11 cellular contexts compared by ENCODE assay signal in the genomic region with DNA sequence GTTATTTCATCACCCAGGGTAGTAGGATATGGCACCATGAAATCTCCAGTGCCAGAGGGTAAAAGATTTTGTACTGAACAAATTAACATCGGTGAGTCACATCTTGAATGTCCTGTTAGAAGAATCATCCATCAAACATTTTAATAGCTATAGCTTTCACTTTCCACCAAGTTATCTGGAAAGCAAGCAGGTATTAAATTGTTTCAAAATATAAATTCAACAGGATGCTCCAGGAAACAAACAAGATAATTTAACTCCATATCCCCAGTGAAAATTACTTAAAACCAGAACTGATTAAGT. TPM values are rescaled to one million over a fixed set of nuclear protein-coding genes. Genes with fewer than 3 reads are reported as not detected.
DNase-seq lines count a peak whose midpoint lies in the region; ATAC-seq and TF ChIP-seq lines count a peak whose summit lies in the region.
"Had no signal": no experiment of that assay in that cellular context is flagged by ENCODE, and none has a peak within 500 bp of the region (broad histone marks: within the 10 kb centered on the region; RNA-seq: fewer than 3 reads in every experiment).

No MANE protein-coding gene starts in this region.

- peaks cover 0 to 71% of the 10 kb centered on the region in 2 donors for H3K4me1 ChIP-seq in right atrium auricular region

- H3K27ac Mint-ChIP-seq in activated CD8-positive, alpha-beta T cell treated with anti-CD3 and anti-CD28 coated beads for 36 hours, result no peak overlapping the region

- H3K4me3 Mint-ChIP-seq in activated CD8-positive, alpha-beta T cell treated with anti-CD3 and anti-CD28 coated beads for 36 hours, result peak overlapping the region; percentile 38

- no peaks in the 10 kb centered on the region for H3K27me3 Mint-ChIP-seq in activated CD8-positive, alpha-beta T cell treated with anti-CD3 and anti-CD28 coated beads for 36 hours

- intact Hi-C loops in cardiac septum (cut with DNase I), result no loop called here
- intact Hi-C loops in activated CD8-positive, alpha-beta T cell treated with anti-CD3 and anti-CD28 coated beads for 36 hours (cut with micrococcal nuclease), result loop anchor here (5.0 kb wide), 1 partner anchor 33 kb away; no protein-coding TSS in a partner anchor

- H3K9me3 Mint-ChIP-seq in activated CD8-positive, alpha-beta T cell treated with anti-CD3 and anti-CD28 coated beads for 36 hours, result no peaks in the 10 kb centered on the region

- peaks cover 4% of the 10 kb centered on the region for H3K36me3 ChIP-seq in right atrium auricular region

- ATAC-seq in activated CD8-positive, alpha-beta T cell treated with anti-CD3 and anti-CD28 coated beads for 36 hours, result no peak
- no peak for ATAC-seq in HG02571 (IDR thresholded peaks at IDR 0.05; ENCODE audit: unreplicated experiment)
- ATAC-seq: left lung had no signal

- CTCF ChIA-PET in activated CD8-positive, alpha-beta T cell treated with anti-CD3 and anti-CD28 coated beads for 36 hours (lab: Charles Lee), result interaction anchor here (0.7 to 3.0 kb wide), 13 partner anchors 8 to 152 kb away, joined by 3 to 32 read pairs (median 7); a partner anchor contains a TSS

- DNase-seq in right atrium auricular region (ENCODE audit: low spot score) (no peak), cardiac septum (ENCODE audit: low spot score) (no peak), iris pigment epithelial cell (ENCODE audit: low read depth) (peak; percentile 51), SHP77 treated with DMSO at 0.1 percent for 48 hours (lab: John Stamatoyannopoulos, UW) (no peak), GM19238 (ENCODE audit: insufficient read length, low spot score) (no peak), GM19240 (ENCODE audit: insufficient read length, low spot score) (no peak)
- no peak for DNase-seq in activated CD8-positive, alpha-beta T cell treated with anti-CD3 and anti-CD28 coated beads for 36 hours
- DNase-seq: activated CD4-positive, alpha-beta T cell treated with anti-CD3 and anti-CD28 coated beads, Interleukin-2, amount 50 U/mL, for 1 hour; GF-D8; left lung had no signal

- peaks cover 71% of the 10 kb centered on the region for H3K4me1 Mint-ChIP-seq in activated CD8-positive, alpha-beta T cell treated with anti-CD3 and anti-CD28 coated beads for 36 hours (ENCODE audit: low read depth)

- H3K27me3 ChIP-seq in right atrium auricular region, result no peaks in the 10 kb centered on the region
- H3K27me3 ChIP-seq: left lung had no signal

- peak overlapping the region; percentile 98 to 99 for H3K27ac ChIP-seq in right atrium auricular region

- peaks cover 34% of the 10 kb centered on the region for H3K36me3 Mint-ChIP-seq in activated CD8-positive, alpha-beta T cell treated with anti-CD3 and anti-CD28 coated beads for 36 hours (ENCODE audit: low read depth)

- no peak for TF ChIP-seq CTCF in right atrium auricular region (IDR thresholded peaks at IDR 0.05)
- TF ChIP-seq CTCF in activated CD8-positive, alpha-beta T cell treated with anti-CD3 and anti-CD28 coated beads for 36 hours (IDR thresholded peaks at IDR 0.05), result no peak

- H3K9me3 ChIP-seq in right atrium auricular region, result no peaks in the 10 kb centered on the region
- H3K9me3 ChIP-seq: left lung had no signal

- no peak overlapping the region for H3K4me3 ChIP-seq in right atrium auricular region

- POLR2A ChIA-PET in activated CD8-positive, alpha-beta T cell treated with anti-CD3 and anti-CD28 coated beads for 36 hours (lab: Charles Lee), result interaction anchor here (0.8 to 1.9 kb wide), 4 partner anchors 11 to 118 kb away, joined by 3 to 16 read pairs (median 4); a partner anchor contains a TSS

RNA-seq across cellular contexts. Expression of a gene that starts 2.4 kb away (rescaled TPM):
- 10 to 100 TPM; 65.9 to 77.1 TPM for total RNA-seq in right atrium auricular region
- 55.3 TPM for total RNA-seq in cardiac septum
- total RNA-seq in activated CD8-positive, alpha-beta T cell treated with anti-CD3 and anti-CD28 coated beads for 36 hours, result 10 to 100 TPM; 17.9 to 19.6 TPM

RNA-seq across cellular contexts. Expression of a gene that starts 21.4 kb away (rescaled TPM):
- total RNA-seq in right atrium auricular region (100 to 1,000 TPM in 1 of 2 donors, 10 to 100 TPM in 1; 70.6 to 101 TPM), cardiac septum (105 TPM)
- total RNA-seq in activated CD8-positive, alpha-beta T cell treated with anti-CD3 and anti-CD28 coated beads for 36 hours, result 100 to 1,000 TPM; 333 to 342 TPM

RNA-seq across cellular contexts. Expression of a gene that starts 30.4 kb away (rescaled TPM):
- 10 to 100 TPM; 32.5 to 33.3 TPM for total RNA-seq in right atrium auricular region
- total RNA-seq in cardiac septum, result 46.6 TPM
- under 1 TPM; 0.29 to 0.40 TPM for total RNA-seq in activated CD8-positive, alpha-beta T cell treated with anti-CD3 and anti-CD28 coated beads for 36 hours

Comparison
In these comparisons a context has a peak if more than half of its experiments do, and no peak if none do; other contexts are left out.
1. RNA of a gene that starts 30.4 kb away (total RNA-seq): 46.6 TPM in cardiac septum (single experiment) and 32.5 to 33.3 TPM in right atrium auricular region; 0.29 to 0.40 TPM in activated CD8-positive, alpha-beta T cell treated with anti-CD3 and anti-CD28 coated beads for 36 hours; every median in the first group is over 10 times any median in the second.